12 cellular contexts compared by ENCODE assay signal in genomic region chr11:6469599-6469998, GRCh38. TPM values are rescaled to one million over a fixed set of nuclear protein-coding genes. Genes with fewer than 3 reads are reported as not detected.
DNase-seq lines count a peak whose midpoint lies in the region; ATAC-seq and TF ChIP-seq lines count a peak whose summit lies in the region.
"Had no signal": no experiment of that assay in that cellular context is flagged by ENCODE, and none has a peak within 500 bp of the region (broad histone marks: within the 10 kb centered on the region; RNA-seq: fewer than 3 reads in every experiment).

No MANE protein-coding gene starts in this region.

- H3K27me3 Mint-ChIP-seq in activated T-helper 2 cell treated with anti-CD3 and anti-CD28 coated beads, Interferon-gamma antibody, Interleukin-2, Interleukin-4, amounts not matched to agents 10 μg/mL and 5 μg/mL and 100 μg/mL, durations not matched to agents 14 hours and 24 hours and 36 hours (ENCODE audit: low read depth): peaks cover 21% of the 10 kb centered on the region
- H3K27me3 Mint-ChIP-seq in mesothelial cell of epicardium (ENCODE audit: low read depth): no peaks in the 10 kb centered on the region

- H3K4me3 ChIP-seq in HCT116 (replicated peaks in 1 of 2; ENCODE audit: low read depth in 1 of 2, low read length in 2 of 2) (no peak overlapping the region), stomach (no peak overlapping the region)

- H3K4me2 ChIP-seq in HCT116 (ENCODE audit: low read length): peak overlapping the region; percentile 42

- H3K9me2 ChIP-seq in HCT116 (ENCODE audit: insufficient read depth): no peaks in the 10 kb centered on the region

- intact Hi-C loops in HCT116 (cut with micrococcal nuclease) (no loop called here), stomach (cut with DNase I; ENCODE audit: low total_unique reads) (no loop called here)
- intact Hi-C loops in activated T-helper 2 cell treated with anti-CD3 and anti-CD28 coated beads, Interferon-gamma antibody, Interleukin-2, Interleukin-4, amounts not matched to agents 10 μg/mL and 5 μg/mL and 100 μg/mL, durations not matched to agents 14 hours and 24 hours and 36 hours (cut with micrococcal nuclease): no loop called here

- POLR2A ChIA-PET in HCT116 (lab: Charles Lee): interaction anchor here (1.2 kb wide), 1 partner anchor 12 kb away, joined by 7 read pairs; the partner anchor contains the start of genes ARFIP2 and TIMM10B

- peaks cover 13% of the 10 kb centered on the region for H3K4me1 Mint-ChIP-seq in activated T-helper 2 cell treated with anti-CD3 and anti-CD28 coated beads, Interferon-gamma antibody, Interleukin-2, Interleukin-4, amounts not matched to agents 10 μg/mL and 5 μg/mL and 100 μg/mL, durations not matched to agents 14 hours and 24 hours and 36 hours (ENCODE audit: low read depth)
- H3K4me1 Mint-ChIP-seq in mesothelial cell of epicardium: peaks cover 16% of the 10 kb centered on the region

- no peaks in the 10 kb centered on the region for H4K20me1 ChIP-seq in HCT116 (ENCODE audit: insufficient read depth)

- H3K27ac ChIP-seq in HCT116 (ENCODE audit: low read depth, low read length): no peak overlapping the region; the same call in 1 of the 2 replicates
- H3K27ac ChIP-seq in angular gyrus (ENCODE audit: low read depth, low read length): peak overlapping the region; percentile 59
- H3K27ac ChIP-seq in layer of hippocampus (ENCODE audit: low read depth, low read length): peak overlapping the region; percentile 49
- H3K27ac ChIP-seq in stomach: peak overlapping the region; percentile 41 to 73 (median 66)

- RAD21 ChIA-PET in HCT116 (lab: Charles Lee; ENCODE audit: low non-redundant PET in 1 of 2, low total read pairs in 2 of 2, uncharacterized antibody in 2 of 2, unreplicated experiment in 2 of 2): no interaction called here

- no peak for TF ChIP-seq POLR2A in HCT116 (IDR thresholded peaks at IDR 0.05; ENCODE audit: borderline replicate concordance, extremely low read depth, insufficient read depth, insufficient read length)
- no peak for TF ChIP-seq POLR2A in stomach (IDR thresholded peaks at IDR 0.05)

- H3K9me3 ChIP-seq in HCT116 (ENCODE audit: control insufficient read depth in 1 of 2, insufficient read depth in 1 of 2, low read depth in 1 of 2, low read length in 2 of 2) (no peaks in the 10 kb centered on the region), stomach (no peaks in the 10 kb centered on the region)
- H3K9me3 ChIP-seq: BE2C had no signal

- H3K9ac ChIP-seq in HCT116 (ENCODE audit: low read length): 0 out of 2 replicates have a peak overlapping the region, but pooled peaks have one; percentile 27

- no peak overlapping the region for H3K4me3 Mint-ChIP-seq in activated T-helper 2 cell treated with anti-CD3 and anti-CD28 coated beads, Interferon-gamma antibody, Interleukin-2, Interleukin-4, amounts not matched to agents 10 μg/mL and 5 μg/mL and 100 μg/mL, durations not matched to agents 14 hours and 24 hours and 36 hours (ENCODE audit: low read depth)
- H3K4me3 Mint-ChIP-seq in mesothelial cell of epicardium: no peak overlapping the region
- H3K4me3 Mint-ChIP-seq: activated CD8-positive, alpha-beta T cell treated with anti-CD3 and anti-CD28 coated beads, Interleukin-2, amount 10 ng/mL, durations not matched to agents 7 days and 5 days; neural crest cell had no signal

- H3K27me3 ChIP-seq in HCT116 (ENCODE audit: insufficient read depth, low read length): no peaks in the 10 kb centered on the region
- no peaks in the 10 kb centered on the region for H3K27me3 ChIP-seq in layer of hippocampus (ENCODE audit: control insufficient read depth, insufficient read depth, low read length)
- no peaks in the 10 kb centered on the region for H3K27me3 ChIP-seq in stomach
- H3K27me3 ChIP-seq: BE2C had no signal

- TF ChIP-seq CTCF in HCT116 (IDR thresholded peaks at IDR 0.05 in 2 of 3, conservative IDR thresholded peaks at IDR 0.05 in 1 of 3; ENCODE audit: borderline replicate concordance in 1 of 3, insufficient read depth in 1 of 3, low read depth in 2 of 3, low read length in 2 of 3): no peak
- TF ChIP-seq CTCF in stomach (IDR thresholded peaks at IDR 0.05): no peak
- TF ChIP-seq CTCF in mesothelial cell of epicardium (IDR thresholded peaks at IDR 0.05; ENCODE audit: unreplicated experiment): no peak

- H3K9me3 Mint-ChIP-seq in activated T-helper 2 cell treated with anti-CD3 and anti-CD28 coated beads, Interferon-gamma antibody, Interleukin-2, Interleukin-4, amounts not matched to agents 10 μg/mL and 5 μg/mL and 100 μg/mL, durations not matched to agents 14 hours and 24 hours and 36 hours: no peaks in the 10 kb centered on the region
- no peaks in the 10 kb centered on the region for H3K9me3 Mint-ChIP-seq in mesothelial cell of epicardium
- H3K9me3 Mint-ChIP-seq: neural crest cell had no signal

- no peaks in the 10 kb centered on the region for H3K79me2 ChIP-seq in HCT116 (ENCODE audit: insufficient read depth, low read length)

- DNase-seq in HCT116 (ENCODE audit: low read depth, low spot score) (no peak), stomach (no peak), retina (no peak), mesothelial cell of epicardium (ENCODE audit: low spot score in 2 of 2, unreplicated experiment in 2 of 2) (no peak), NCI-H1105 (lab: John Stamatoyannopoulos, UW) (no peak)
- DNase-seq in activated T-helper 2 cell treated with anti-CD3 and anti-CD28 coated beads, Interferon-gamma antibody, Interleukin-2, Interleukin-4, amounts not matched to agents 10 μg/mL and 5 μg/mL and 100 μg/mL, durations not matched to agents 14 hours and 24 hours and 36 hours (ENCODE audit: low spot score): no peak
- DNase-seq: activated CD8-positive, alpha-beta T cell treated with anti-CD3 and anti-CD28 coated beads, Interleukin-2, amount 10 ng/mL, durations not matched to agents 7 days and 5 days; activated effector memory CD4-positive, alpha-beta T cell treated with anti-CD3 and anti-CD28 coated beads, Interleukin-2, amount 50 U/mL, for 16 hours had no signal

- WGBS in stomach, 5 donors: 67 to 85% (median 81%) methylated on average over 1 of the region's 1 CpG

- peaks cover 4 to 26% of the 10 kb centered on the region in 2 experiments; a peak in 3 of 4 replicates for H3K4me1 ChIP-seq in HCT116 (ENCODE audit: control insufficient read depth in 1 of 2, insufficient read depth in 2 of 2, low read length in 2 of 2)
- peaks cover 19 to 56% (median 38%) of the 10 kb centered on the region in 4 donors for H3K4me1 ChIP-seq in stomach

- no peak for TF ChIP-seq RAD21 in HCT116 (IDR thresholded peaks at IDR 0.05; ENCODE audit: low read depth)

- H3K36me3 ChIP-seq in HCT116 (ENCODE audit: control insufficient read depth in 1 of 2, insufficient read depth in 2 of 2, low read length in 2 of 2) (no peaks in the 10 kb centered on the region), stomach (peaks cover 8 to 16% (median 14%) of the 10 kb centered on the region in 4 donors)
- H3K36me3 ChIP-seq: BE2C had no signal

- no peak overlapping the region for H2AFZ ChIP-seq in HCT116 (ENCODE audit: low read depth, low read length, poor library complexity, severe bottlenecking)

- no peak for ATAC-seq in HCT116
- ATAC-seq: activated CD8-positive, alpha-beta T cell treated with anti-CD3 and anti-CD28 coated beads, Interleukin-2, amount 10 ng/mL, durations not matched to agents 7 days and 5 days had no signal

- H3K36me3 Mint-ChIP-seq in activated T-helper 2 cell treated with anti-CD3 and anti-CD28 coated beads, Interferon-gamma antibody, Interleukin-2, Interleukin-4, amounts not matched to agents 10 μg/mL and 5 μg/mL and 100 μg/mL, durations not matched to agents 14 hours and 24 hours and 36 hours (ENCODE audit: low read depth): no peaks in the 10 kb centered on the region
- no peaks in the 10 kb centered on the region for H3K36me3 Mint-ChIP-seq in mesothelial cell of epicardium

- no TSS peak for BruUV-seq in HCT116 (replicated peaks; lab: Mats Ljungman, UMichigan)

- CTCF ChIA-PET in HCT116 (lab: Charles Lee): interaction anchor here (1.0 to 2.2 kb wide), 2 partner anchors 31 to 91 kb away, joined by 3 to 9 read pairs; no protein-coding TSS in a partner anchor

- H3K27ac Mint-ChIP-seq in activated T-helper 2 cell treated with anti-CD3 and anti-CD28 coated beads, Interferon-gamma antibody, Interleukin-2, Interleukin-4, amounts not matched to agents 10 μg/mL and 5 μg/mL and 100 μg/mL, durations not matched to agents 14 hours and 24 hours and 36 hours: no peak overlapping the region
- H3K27ac Mint-ChIP-seq in mesothelial cell of epicardium: no peak overlapping the region
- H3K27ac Mint-ChIP-seq: activated CD8-positive, alpha-beta T cell treated with anti-CD3 and anti-CD28 coated beads, Interleukin-2, amount 10 ng/mL, durations not matched to agents 7 days and 5 days had no signal

- no peak for TF ChIP-seq EP300 in stomach (IDR thresholded peaks at IDR 0.05)

RNA-seq across cellular contexts. Expression of gene TRIM3, which starts 4.1 kb away (rescaled TPM):
- total RNA-seq in HCT116 (2021; ENCODE audit: unreplicated experiment): 13.4 TPM
- 11.3 and 12.1 TPM in 2 replicates for polyA plus RNA-seq in HCT116 (2012)
- total RNA-seq in stomach: 100 to 1,000 TPM in 1 of 5 donors, 10 to 100 TPM in 4; 10.9 to 474 (median 34.2) TPM
- 10 to 100 TPM; 12.8 to 50.1 (median 16.7) TPM for polyA plus RNA-seq in stomach
- 3.6 and 6.8 TPM in 2 replicates for total RNA-seq in activated T-helper 2 cell treated with anti-CD3 and anti-CD28 coated beads, Interferon-gamma antibody, Interleukin-2, Interleukin-4, amounts not matched to agents 10 μg/mL and 5 μg/mL and 100 μg/mL, durations not matched to agents 14 hours and 24 hours and 36 hours
- total RNA-seq in mesothelial cell of epicardium: 25.9 to 30.3 TPM (median 26.5 TPM) in 3 replicates

RNA-seq across cellular contexts. Expression of gene ARFIP2, which starts 11.5 kb away (rescaled TPM):
- total RNA-seq in HCT116 (2021; ENCODE audit: unreplicated experiment): 77.9 TPM
- 80.6 and 82.7 TPM in 2 replicates for polyA plus RNA-seq in HCT116 (2012)
- 10 to 100 TPM; 44.0 to 91.1 (median 76.4) TPM for total RNA-seq in stomach
- polyA plus RNA-seq in stomach: 10 to 100 TPM; 44.8 to 69.7 (median 52.0) TPM
- 46.8 and 48.6 TPM in 2 replicates for total RNA-seq in activated T-helper 2 cell treated with anti-CD3 and anti-CD28 coated beads, Interferon-gamma antibody, Interleukin-2, Interleukin-4, amounts not matched to agents 10 μg/mL and 5 μg/mL and 100 μg/mL, durations not matched to agents 14 hours and 24 hours and 36 hours
- total RNA-seq in mesothelial cell of epicardium: 72.2 to 73.1 TPM (median 72.3 TPM) in 3 replicates

RNA-seq across cellular contexts. Expression of gene TIMM10B, which starts 11.7 kb away (rescaled TPM):
- total RNA-seq in HCT116 (2021; ENCODE audit: unreplicated experiment) (22.9 TPM), stomach (100 to 1,000 TPM in 1 of 5 donors, 10 to 100 TPM in 3, 1 to 10 TPM in 1; 9.3 to 103 (median 25.9) TPM), mesothelial cell of epicardium (34.0 to 37.2 TPM (median 36.4 TPM) in 3 replicates)
- polyA plus RNA-seq in HCT116 (2012): 16.8 and 20.5 TPM in 2 replicates
- 10 to 100 TPM; 14.9 to 25.8 (median 25.3) TPM for polyA plus RNA-seq in stomach
- 42.9 and 43.0 TPM in 2 replicates for total RNA-seq in activated T-helper 2 cell treated with anti-CD3 and anti-CD28 coated beads, Interferon-gamma antibody, Interleukin-2, Interleukin-4, amounts not matched to agents 10 μg/mL and 5 μg/mL and 100 μg/mL, durations not matched to agents 14 hours and 24 hours and 36 hours

RNA-seq across cellular contexts. Expression of gene DNHD1, which starts 27.5 kb away (rescaled TPM):
- total RNA-seq in HCT116 (2021; ENCODE audit: unreplicated experiment) (8.0 TPM), stomach (10 to 100 TPM; 10.6 to 45.1 (median 24.0) TPM), mesothelial cell of epicardium (14.3 to 17.3 TPM (median 16.7 TPM) in 3 replicates)
- polyA plus RNA-seq in HCT116 (2012): 4.0 and 5.8 TPM in 2 replicates
- 1 to 10 TPM; 1.8 to 4.8 (median 2.6) TPM for polyA plus RNA-seq in stomach
- 27.5 and 28.8 TPM in 2 replicates for total RNA-seq in activated T-helper 2 cell treated with anti-CD3 and anti-CD28 coated beads, Interferon-gamma antibody, Interleukin-2, Interleukin-4, amounts not matched to agents 10 μg/mL and 5 μg/mL and 100 μg/mL, durations not matched to agents 14 hours and 24 hours and 36 hours

RNA-seq across cellular contexts. Expression of gene HPX, which starts 28.8 kb away (rescaled TPM):
- total RNA-seq in HCT116 (2021; ENCODE audit: unreplicated experiment) (4.6 TPM), stomach (10 to 100 TPM in 1 of 5 donors, not detected in 4; 27.2 TPM), mesothelial cell of epicardium (5.2 to 9.9 TPM (median 9.5 TPM) in 3 replicates)
- polyA plus RNA-seq in HCT116 (2012): 0.79 and 1.3 TPM in 2 replicates
- polyA plus RNA-seq in stomach: 1 to 10 TPM in 2 of 3 donors, under 1 TPM in 1; 0.31 to 2.0 (median 1.5) TPM
- 0.46 and 0.50 TPM in 2 replicates for total RNA-seq in activated T-helper 2 cell treated with anti-CD3 and anti-CD28 coated beads, Interferon-gamma antibody, Interleukin-2, Interleukin-4, amounts not matched to agents 10 μg/mL and 5 μg/mL and 100 μg/mL, durations not matched to agents 14 hours and 24 hours and 36 hours
- total RNA-seq: activated CD8-positive, alpha-beta T cell treated with anti-CD3 and anti-CD28 coated beads, Interleukin-2, amount 10 ng/mL, durations not matched to agents 7 days and 5 days had no signal
